1 cellular context compared by ENCODE assay signal in the genomic region with DNA sequence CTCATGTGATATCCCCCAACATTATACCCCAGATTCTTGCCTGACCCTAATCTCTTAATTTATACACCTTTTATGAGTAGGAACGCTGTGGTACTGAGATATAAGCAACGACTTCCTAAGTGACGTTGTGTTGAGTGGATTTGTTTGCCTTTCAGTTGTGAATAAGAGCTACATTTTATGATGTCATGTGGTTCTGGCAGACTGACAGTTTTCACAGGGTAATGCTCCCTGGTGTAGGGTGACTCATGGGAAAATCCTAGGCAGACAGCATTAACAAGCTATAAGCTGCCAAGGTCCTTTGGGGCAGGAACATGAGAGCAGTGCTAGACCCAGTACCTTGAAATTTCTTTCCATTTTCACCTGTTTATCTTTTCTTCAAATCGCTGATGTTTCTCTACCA.
TF ChIP-seq lines count a peak whose summit lies in the region.

No MANE protein-coding gene starts in this region.

TF ChIP-seq in HCT116, 20 proteins besides CTCF, POLR2A, EP300 and RAD21 (continued from another document):
- peak; percentile 17; the same call in 1 of the 2 replicates for TF ChIP-seq EGR1 (IDR thresholded peaks at IDR 0.05; ENCODE audit: low read depth)
- peak; percentile 41; the same call in 1 of the 2 replicates for TF ChIP-seq POLR2AphosphoS5 (IDR thresholded peaks at IDR 0.05; ENCODE audit: low read depth, low read length)
- TF ChIP-seq, protein P1, sequence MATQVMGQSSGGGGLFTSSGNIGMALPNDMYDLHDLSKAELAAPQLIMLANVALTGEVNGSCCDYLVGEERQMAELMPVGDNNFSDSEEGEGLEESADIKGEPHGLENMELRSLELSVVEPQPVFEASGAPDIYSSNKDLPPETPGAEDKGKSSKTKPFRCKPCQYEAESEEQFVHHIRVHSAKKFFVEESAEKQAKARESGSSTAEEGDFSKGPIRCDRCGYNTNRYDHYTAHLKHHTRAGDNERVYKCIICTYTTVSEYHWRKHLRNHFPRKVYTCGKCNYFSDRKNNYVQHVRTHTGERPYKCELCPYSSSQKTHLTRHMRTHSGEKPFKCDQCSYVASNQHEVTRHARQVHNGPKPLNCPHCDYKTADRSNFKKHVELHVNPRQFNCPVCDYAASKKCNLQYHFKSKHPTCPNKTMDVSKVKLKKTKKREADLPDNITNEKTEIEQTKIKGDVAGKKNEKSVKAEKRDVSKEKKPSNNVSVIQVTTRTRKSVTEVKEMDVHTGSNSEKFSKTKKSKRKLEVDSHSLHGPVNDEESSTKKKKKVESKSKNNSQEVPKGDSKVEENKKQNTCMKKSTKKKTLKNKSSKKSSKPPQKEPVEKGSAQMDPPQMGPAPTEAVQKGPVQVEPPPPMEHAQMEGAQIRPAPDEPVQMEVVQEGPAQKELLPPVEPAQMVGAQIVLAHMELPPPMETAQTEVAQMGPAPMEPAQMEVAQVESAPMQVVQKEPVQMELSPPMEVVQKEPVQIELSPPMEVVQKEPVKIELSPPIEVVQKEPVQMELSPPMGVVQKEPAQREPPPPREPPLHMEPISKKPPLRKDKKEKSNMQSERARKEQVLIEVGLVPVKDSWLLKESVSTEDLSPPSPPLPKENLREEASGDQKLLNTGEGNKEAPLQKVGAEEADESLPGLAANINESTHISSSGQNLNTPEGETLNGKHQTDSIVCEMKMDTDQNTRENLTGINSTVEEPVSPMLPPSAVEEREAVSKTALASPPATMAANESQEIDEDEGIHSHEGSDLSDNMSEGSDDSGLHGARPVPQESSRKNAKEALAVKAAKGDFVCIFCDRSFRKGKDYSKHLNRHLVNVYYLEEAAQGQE (IDR thresholded peaks at IDR 0.05; ENCODE audit: low read depth) = no peak
- TF ChIP-seq, protein P2, sequence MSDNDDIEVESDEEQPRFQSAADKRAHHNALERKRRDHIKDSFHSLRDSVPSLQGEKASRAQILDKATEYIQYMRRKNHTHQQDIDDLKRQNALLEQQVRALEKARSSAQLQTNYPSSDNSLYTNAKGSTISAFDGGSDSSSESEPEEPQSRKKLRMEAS (IDR thresholded peaks at IDR 0.05) = peak; percentile 58
